In genomic region chr7:43559939-43560335, GRCh38 we compare ENCODE assay signal across 35 cellular contexts.
"Had no signal": no experiment of that assay in that cellular context is flagged by ENCODE, and none has a peak within 500 bp of the region (broad histone marks: within the 10 kb centered on the region; RNA-seq: fewer than 3 reads in every experiment).

No MANE protein-coding gene starts in this region.

- DNase-seq: Karpas-422, Kasumi-1, KG1, MG63, MM.1S, NCI-H1048, NCI-H1092, NCI-H1092 treated with DMSO at 0.1 percent for 48 hours, NCI-H1105, NCI-H1105 treated with DMSO at 0.1 percent for 48 hours, NCI-H1417, NCI-H1417 treated with DMSO at 0.1 percent for 48 hours, NCI-H1436, NCI-H1436 treated with DMSO at 0.1 percent for 48 hours, NCI-H146, NCI-H1694, NCI-H1694 treated with DMSO at 0.1 percent for 48 hours, NCI-H187, NCI-H187 treated with DMSO at 0.1 percent for 48 hours, NCI-H1930, NCI-H2029, NCI-H2029 treated with DMSO at 0.1 percent for 48 hours, NCI-H2081, NCI-H2081 treated with DMSO at 0.1 percent for 48 hours, NCI-H2107, NCI-H2171, NCI-H2171 treated with DMSO at 0.1 percent for 48 hours, NCI-H2227 treated with DMSO at 0.1 percent for 48 hours, NCI-H226, NCI-H345, NCI-H446, NCI-H446 treated with DMSO at 0.1 percent for 48 hours, NCI-H510A, NCI-H510A treated with DMSO at 0.1 percent for 48 hours had no signal

- H3K36me3 ChIP-seq: MG63 had no signal

- H3K4me2 ChIP-seq: KMS-11 had no signal

- H3K4me3 ChIP-seq: MG63 had no signal

- H3K27me3 ChIP-seq: MG63 had no signal

- H3K9me3 ChIP-seq: MG63 had no signal

- H3K27ac ChIP-seq: KMS-11 had no signal

- H3K9ac ChIP-seq: KMS-11 had no signal
